ENCODE assay signal across 1 cellular context in the genomic region with DNA sequence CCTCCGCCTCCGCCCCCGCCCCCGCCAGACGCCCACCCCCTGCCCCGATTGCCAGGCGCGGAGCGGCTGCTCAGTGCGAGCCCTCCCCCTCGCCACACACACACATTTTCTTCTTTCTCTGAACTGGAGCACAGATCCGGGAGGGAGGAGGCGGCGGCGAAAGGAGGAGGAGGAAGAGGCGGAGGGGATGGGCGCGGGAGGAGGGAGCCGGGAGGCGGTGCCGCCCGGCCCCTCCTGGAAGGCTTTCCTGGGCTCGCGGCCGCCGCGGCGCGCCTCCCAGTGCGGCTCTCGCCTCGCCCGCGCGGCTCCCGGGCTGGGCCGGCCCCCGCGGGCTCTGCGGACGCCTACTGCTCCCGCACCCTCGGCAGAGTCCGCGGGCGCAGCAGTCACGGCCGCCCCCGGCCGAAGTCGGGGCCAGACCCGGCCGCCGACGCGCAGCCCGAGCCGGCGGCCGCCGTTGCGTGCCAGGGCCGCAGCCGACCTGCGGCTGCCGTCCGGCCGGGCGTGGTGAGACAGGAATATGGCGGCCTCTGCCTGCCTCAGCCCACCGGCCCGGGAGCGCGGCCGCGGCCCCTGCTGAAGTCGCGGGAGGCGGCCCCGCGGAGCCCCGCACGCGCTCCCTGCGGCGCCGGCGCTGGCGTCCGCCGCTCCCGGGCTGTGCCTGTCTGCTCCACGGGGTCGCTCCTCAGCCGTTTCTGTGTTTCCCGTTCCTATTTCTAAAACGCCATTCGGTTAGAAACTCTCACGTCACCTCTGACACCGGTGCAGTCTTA.
A peak's percentile ranks its signal among the peaks of the same experiment; 100 is the strongest.
TF ChIP-seq lines count a peak whose summit lies in the region.

No MANE protein-coding gene starts in this region.

TF ChIP-seq in K562, 482 proteins besides CTCF, POLR2A, EP300 and RAD21 (continued from another document):
- TF ChIP-seq, protein P1, sequence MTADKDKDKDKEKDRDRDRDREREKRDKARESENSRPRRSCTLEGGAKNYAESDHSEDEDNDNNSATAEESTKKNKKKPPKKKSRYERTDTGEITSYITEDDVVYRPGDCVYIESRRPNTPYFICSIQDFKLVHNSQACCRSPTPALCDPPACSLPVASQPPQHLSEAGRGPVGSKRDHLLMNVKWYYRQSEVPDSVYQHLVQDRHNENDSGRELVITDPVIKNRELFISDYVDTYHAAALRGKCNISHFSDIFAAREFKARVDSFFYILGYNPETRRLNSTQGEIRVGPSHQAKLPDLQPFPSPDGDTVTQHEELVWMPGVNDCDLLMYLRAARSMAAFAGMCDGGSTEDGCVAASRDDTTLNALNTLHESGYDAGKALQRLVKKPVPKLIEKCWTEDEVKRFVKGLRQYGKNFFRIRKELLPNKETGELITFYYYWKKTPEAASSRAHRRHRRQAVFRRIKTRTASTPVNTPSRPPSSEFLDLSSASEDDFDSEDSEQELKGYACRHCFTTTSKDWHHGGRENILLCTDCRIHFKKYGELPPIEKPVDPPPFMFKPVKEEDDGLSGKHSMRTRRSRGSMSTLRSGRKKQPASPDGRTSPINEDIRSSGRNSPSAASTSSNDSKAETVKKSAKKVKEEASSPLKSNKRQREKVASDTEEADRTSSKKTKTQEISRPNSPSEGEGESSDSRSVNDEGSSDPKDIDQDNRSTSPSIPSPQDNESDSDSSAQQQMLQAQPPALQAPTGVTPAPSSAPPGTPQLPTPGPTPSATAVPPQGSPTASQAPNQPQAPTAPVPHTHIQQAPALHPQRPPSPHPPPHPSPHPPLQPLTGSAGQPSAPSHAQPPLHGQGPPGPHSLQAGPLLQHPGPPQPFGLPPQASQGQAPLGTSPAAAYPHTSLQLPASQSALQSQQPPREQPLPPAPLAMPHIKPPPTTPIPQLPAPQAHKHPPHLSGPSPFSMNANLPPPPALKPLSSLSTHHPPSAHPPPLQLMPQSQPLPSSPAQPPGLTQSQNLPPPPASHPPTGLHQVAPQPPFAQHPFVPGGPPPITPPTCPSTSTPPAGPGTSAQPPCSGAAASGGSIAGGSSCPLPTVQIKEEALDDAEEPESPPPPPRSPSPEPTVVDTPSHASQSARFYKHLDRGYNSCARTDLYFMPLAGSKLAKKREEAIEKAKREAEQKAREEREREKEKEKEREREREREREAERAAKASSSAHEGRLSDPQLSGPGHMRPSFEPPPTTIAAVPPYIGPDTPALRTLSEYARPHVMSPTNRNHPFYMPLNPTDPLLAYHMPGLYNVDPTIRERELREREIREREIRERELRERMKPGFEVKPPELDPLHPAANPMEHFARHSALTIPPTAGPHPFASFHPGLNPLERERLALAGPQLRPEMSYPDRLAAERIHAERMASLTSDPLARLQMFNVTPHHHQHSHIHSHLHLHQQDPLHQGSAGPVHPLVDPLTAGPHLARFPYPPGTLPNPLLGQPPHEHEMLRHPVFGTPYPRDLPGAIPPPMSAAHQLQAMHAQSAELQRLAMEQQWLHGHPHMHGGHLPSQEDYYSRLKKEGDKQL (CRISPR knock-in tag; IDR thresholded peaks at IDR 0.05; ENCODE audit: borderline replicate concordance) = no peak
- TF ChIP-seq, protein P2, sequence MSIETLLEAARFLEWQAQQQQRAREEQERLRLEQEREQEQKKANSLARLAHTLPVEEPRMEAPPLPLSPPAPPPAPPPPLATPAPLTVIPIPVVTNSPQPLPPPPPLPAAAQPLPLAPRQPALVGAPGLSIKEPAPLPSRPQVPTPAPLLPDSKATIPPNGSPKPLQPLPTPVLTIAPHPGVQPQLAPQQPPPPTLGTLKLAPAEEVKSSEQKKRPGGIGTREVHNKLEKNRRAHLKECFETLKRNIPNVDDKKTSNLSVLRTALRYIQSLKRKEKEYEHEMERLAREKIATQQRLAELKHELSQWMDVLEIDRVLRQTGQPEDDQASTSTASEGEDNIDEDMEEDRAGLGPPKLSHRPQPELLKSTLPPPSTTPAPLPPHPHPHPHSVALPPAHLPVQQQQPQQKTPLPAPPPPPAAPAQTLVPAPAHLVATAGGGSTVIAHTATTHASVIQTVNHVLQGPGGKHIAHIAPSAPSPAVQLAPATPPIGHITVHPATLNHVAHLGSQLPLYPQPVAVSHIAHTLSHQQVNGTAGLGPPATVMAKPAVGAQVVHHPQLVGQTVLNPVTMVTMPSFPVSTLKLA (conservative IDR thresholded peaks at IDR 0.05) = peak in 1 of 2 experiments; percentile 8; a peak in 1 of 4 replicates
- TF ChIP-seq CCNT2 (IDR thresholded peaks at IDR 0.05; ENCODE audit: borderline replicate concordance, extremely low read depth, insufficient read length, low read depth, low read length) (peak; percentile 31), CXXC5 (CRISPR knock-in tag; IDR thresholded peaks at IDR 0.05) (peak; percentile 70), ZFP36 (IDR thresholded peaks at IDR 0.05; ENCODE audit: low read depth, low read length, partially characterized antibody) (peak; percentile 45), NRF1 (conservative IDR thresholded peaks at IDR 0.05 in 1 of 2, IDR thresholded peaks at IDR 0.05 in 1 of 2) (no peak; a peak in 1 of 4 replicates), TAL1 (IDR thresholded peaks at IDR 0.05) (no peak), HMGN3 (IDR thresholded peaks at IDR 0.05; ENCODE audit: borderline replicate concordance, extremely low read depth, insufficient read length, low read depth, low read length) (peak; percentile 64), KDM1A (IDR thresholded peaks at IDR 0.05) (no peak), HDAC8 (tag; IDR thresholded peaks at IDR 0.05) (no peak), HNRNPLL (IDR thresholded peaks at IDR 0.05; ENCODE audit: low read depth, low read length, poor library complexity, severe bottlenecking) (peak; percentile 5), CHD4 (IDR thresholded peaks at IDR 0.05; ENCODE audit: insufficient read depth, insufficient replicate concordance, low read depth, low read length, poor library complexity, severe bottlenecking) (no peak), POLR2AphosphoS5 (IDR thresholded peaks at IDR 0.05; ENCODE audit: control insufficient read depth, insufficient read depth, low read depth, low read length) (peak; percentile 56; the same call in 1 of the 2 replicates), NFIC (IDR thresholded peaks at IDR 0.05) (no peak), SIN3B (IDR thresholded peaks at IDR 0.05; ENCODE audit: low read depth) (0 out of 2 replicates have a peak, but pooled peaks have one; percentile 27), TBP (optimal IDR thresholded peaks at IDR 0.05; ENCODE audit: low read depth, low read length) (peak; percentile 68), KDM5B (IDR thresholded peaks at IDR 0.05; ENCODE audit: insufficient replicate concordance, low read depth, low read length) (peak; percentile 41)
- TF ChIP-seq, protein P3, sequence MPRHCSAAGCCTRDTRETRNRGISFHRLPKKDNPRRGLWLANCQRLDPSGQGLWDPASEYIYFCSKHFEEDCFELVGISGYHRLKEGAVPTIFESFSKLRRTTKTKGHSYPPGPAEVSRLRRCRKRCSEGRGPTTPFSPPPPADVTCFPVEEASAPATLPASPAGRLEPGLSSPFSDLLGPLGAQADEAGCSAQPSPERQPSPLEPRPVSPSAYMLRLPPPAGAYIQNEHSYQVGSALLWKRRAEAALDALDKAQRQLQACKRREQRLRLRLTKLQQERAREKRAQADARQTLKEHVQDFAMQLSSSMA (CRISPR knock-in tag; IDR thresholded peaks at IDR 0.05) = no peak
- TF ChIP-seq, protein P4, sequence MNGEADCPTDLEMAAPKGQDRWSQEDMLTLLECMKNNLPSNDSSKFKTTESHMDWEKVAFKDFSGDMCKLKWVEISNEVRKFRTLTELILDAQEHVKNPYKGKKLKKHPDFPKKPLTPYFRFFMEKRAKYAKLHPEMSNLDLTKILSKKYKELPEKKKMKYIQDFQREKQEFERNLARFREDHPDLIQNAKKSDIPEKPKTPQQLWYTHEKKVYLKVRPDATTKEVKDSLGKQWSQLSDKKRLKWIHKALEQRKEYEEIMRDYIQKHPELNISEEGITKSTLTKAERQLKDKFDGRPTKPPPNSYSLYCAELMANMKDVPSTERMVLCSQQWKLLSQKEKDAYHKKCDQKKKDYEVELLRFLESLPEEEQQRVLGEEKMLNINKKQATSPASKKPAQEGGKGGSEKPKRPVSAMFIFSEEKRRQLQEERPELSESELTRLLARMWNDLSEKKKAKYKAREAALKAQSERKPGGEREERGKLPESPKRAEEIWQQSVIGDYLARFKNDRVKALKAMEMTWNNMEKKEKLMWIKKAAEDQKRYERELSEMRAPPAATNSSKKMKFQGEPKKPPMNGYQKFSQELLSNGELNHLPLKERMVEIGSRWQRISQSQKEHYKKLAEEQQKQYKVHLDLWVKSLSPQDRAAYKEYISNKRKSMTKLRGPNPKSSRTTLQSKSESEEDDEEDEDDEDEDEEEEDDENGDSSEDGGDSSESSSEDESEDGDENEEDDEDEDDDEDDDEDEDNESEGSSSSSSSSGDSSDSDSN (IDR thresholded peaks at IDR 0.05; ENCODE audit: borderline replicate concordance in 1 of 2, low read depth in 2 of 2, low read length in 2 of 2) = peak; percentile 18 to 83; a peak in 2 of 4 replicates
- TF ChIP-seq, protein P5, sequence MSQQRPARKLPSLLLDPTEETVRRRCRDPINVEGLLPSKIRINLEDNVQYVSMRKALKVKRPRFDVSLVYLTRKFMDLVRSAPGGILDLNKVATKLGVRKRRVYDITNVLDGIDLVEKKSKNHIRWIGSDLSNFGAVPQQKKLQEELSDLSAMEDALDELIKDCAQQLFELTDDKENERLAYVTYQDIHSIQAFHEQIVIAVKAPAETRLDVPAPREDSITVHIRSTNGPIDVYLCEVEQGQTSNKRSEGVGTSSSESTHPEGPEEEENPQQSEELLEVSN (IDR thresholded peaks at IDR 0.05; ENCODE audit: borderline replicate concordance in 1 of 2, extremely low read depth in 1 of 2, insufficient read depth in 1 of 2, insufficient read length in 1 of 2, low read depth in 1 of 2, low read length in 1 of 2, poor library complexity in 1 of 2, severe bottlenecking in 1 of 2) = peak in 1 of 2 experiments; percentile 10
TF ChIP-seq in K562: peak in this region for 32.
